In the genomic region with DNA sequence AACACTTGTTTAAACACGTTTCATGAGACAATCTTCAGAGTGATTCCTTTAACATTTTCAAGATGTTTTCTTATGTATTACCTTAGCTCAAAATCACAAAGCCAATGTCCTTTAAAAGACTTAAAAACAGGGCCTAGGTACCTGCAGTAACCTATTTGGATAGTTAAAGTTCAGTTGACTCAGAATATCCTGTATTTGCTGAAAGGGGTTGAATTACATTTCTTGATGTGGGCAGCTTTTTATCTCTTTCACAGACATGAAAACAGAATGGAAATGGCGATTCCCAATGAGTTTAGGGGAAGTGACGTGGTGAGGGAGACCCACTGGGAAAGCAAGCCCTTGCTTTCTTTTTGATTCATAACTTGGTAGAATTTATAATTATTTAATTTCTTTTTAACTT, we compare ENCODE assay signal across 20 cellular contexts.
"Had no signal": no experiment of that assay in that cellular context is flagged by ENCODE, and none has a peak within 500 bp of the region (broad histone marks: within the 10 kb centered on the region; RNA-seq: fewer than 3 reads in every experiment).

No MANE protein-coding gene starts in this region.

- H3K36me3 Mint-ChIP-seq: brain, WTC11 had no signal

- H3K9me3 ChIP-seq: SJSA1 had no signal

- H3K27ac Mint-ChIP-seq: activated CD8-positive, alpha-beta T cell treated with anti-CD3 and anti-CD28 coated beads, Interleukin-2, amount 10 ng/mL, durations not matched to agents 7 days and 5 days; T-helper 1 cell treated with Interleukin-12 subunit alpha and Interleukin-12 subunit beta and Interleukin-4 antibody, amounts not matched to agents 30 μg/mL and 1 μg/mL, for 36 hours; WTC11 had no signal

- H3K27me3 ChIP-seq: cardiac muscle cell, SJSA1 had no signal

- H3K4me1 ChIP-seq: SJSA1 had no signal

- H3K27me3 Mint-ChIP-seq: brain had no signal

- H3K9me3 Mint-ChIP-seq: brain; T-helper 1 cell treated with Interleukin-12 subunit alpha and Interleukin-12 subunit beta and Interleukin-4 antibody, amounts not matched to agents 30 μg/mL and 1 μg/mL, for 36 hours; WTC11 had no signal

- DNase-seq: activated CD4-positive, alpha-beta T cell treated with anti-CD3 and anti-CD28 coated beads for 48 hours; activated CD4-positive, alpha-beta T cell treated with anti-CD3 and anti-CD28 coated beads, Interleukin-2, amount 50 U/mL, for 4 hours; activated CD4-positive, CD25-positive, alpha-beta regulatory T cell treated with anti-CD3 and anti-CD28 coated beads, Interleukin-2, amount 50 U/mL, for 72 hours; activated CD8-positive, alpha-beta memory T cell treated with anti-CD3 and anti-CD28 coated beads, Interleukin-2, amount 50 U/mL, for 48 hours; activated CD8-positive, alpha-beta T cell treated with anti-CD3 and anti-CD28 coated beads, Interleukin-2, amount 10 ng/mL, durations not matched to agents 7 days and 5 days; activated T-cell treated with anti-CD3 and anti-CD28 coated beads, Interleukin-2, amount 50 U/mL, for 1 hour; amygdala; NCI-H1092; NCI-H1417; NCI-H2107; NCI-H510A treated with DMSO at 0.1 percent for 48 hours; SHP77; SW 1271 had no signal

- H3K4me3 ChIP-seq: cardiac muscle cell, SJSA1 had no signal

- ATAC-seq: activated CD8-positive, alpha-beta T cell treated with anti-CD3 and anti-CD28 coated beads, Interleukin-2, amount 10 ng/mL, durations not matched to agents 7 days and 5 days; activated naive CD4-positive, alpha-beta T cell treated with anti-CD3 and anti-CD28 coated beads, Interleukin-2, amount 50 U/mL, for 72 hours; SK-N-SH treated with all-trans-retinoic acid at 6 μM for 48 hours; WTC11 had no signal

- H3K36me3 ChIP-seq: cardiac muscle cell, SJSA1 had no signal

- H3K27ac ChIP-seq: cardiac muscle cell, SJSA1 had no signal

- H3K4me3 Mint-ChIP-seq: activated CD8-positive, alpha-beta T cell treated with anti-CD3 and anti-CD28 coated beads, Interleukin-2, amount 10 ng/mL, durations not matched to agents 7 days and 5 days; brain; T-helper 1 cell treated with Interleukin-12 subunit alpha and Interleukin-12 subunit beta and Interleukin-4 antibody, amounts not matched to agents 30 μg/mL and 1 μg/mL, for 36 hours; WTC11 had no signal
